In the genomic region with DNA sequence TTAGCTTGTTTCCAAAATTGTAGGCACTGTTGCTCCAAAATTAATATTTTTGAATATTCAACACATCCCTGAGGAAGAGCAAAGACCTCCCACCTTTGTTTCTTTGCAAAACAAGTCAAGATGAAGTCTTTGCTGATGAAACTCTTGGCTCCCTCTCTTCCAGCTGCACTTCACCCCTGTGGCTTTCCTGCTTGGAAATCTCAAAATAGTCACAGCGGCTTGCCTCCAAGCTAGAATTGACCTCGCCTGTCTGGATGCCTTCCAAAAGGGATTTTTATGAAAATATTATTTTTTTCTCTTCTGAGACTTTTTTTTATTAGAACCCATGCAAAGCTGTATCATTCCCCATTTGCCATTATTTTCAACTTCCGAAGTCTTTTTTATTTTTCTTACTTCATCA, we compare ENCODE assay signal across 1 cellular context.
TF ChIP-seq lines count a peak whose summit lies in the region.

No MANE protein-coding gene starts in this region.

TF ChIP-seq in SK-N-SH, 30 proteins besides CTCF, POLR2A, EP300 and RAD21 (continued from another document):
- TF ChIP-seq, protein P1, sequence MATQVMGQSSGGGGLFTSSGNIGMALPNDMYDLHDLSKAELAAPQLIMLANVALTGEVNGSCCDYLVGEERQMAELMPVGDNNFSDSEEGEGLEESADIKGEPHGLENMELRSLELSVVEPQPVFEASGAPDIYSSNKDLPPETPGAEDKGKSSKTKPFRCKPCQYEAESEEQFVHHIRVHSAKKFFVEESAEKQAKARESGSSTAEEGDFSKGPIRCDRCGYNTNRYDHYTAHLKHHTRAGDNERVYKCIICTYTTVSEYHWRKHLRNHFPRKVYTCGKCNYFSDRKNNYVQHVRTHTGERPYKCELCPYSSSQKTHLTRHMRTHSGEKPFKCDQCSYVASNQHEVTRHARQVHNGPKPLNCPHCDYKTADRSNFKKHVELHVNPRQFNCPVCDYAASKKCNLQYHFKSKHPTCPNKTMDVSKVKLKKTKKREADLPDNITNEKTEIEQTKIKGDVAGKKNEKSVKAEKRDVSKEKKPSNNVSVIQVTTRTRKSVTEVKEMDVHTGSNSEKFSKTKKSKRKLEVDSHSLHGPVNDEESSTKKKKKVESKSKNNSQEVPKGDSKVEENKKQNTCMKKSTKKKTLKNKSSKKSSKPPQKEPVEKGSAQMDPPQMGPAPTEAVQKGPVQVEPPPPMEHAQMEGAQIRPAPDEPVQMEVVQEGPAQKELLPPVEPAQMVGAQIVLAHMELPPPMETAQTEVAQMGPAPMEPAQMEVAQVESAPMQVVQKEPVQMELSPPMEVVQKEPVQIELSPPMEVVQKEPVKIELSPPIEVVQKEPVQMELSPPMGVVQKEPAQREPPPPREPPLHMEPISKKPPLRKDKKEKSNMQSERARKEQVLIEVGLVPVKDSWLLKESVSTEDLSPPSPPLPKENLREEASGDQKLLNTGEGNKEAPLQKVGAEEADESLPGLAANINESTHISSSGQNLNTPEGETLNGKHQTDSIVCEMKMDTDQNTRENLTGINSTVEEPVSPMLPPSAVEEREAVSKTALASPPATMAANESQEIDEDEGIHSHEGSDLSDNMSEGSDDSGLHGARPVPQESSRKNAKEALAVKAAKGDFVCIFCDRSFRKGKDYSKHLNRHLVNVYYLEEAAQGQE (IDR thresholded peaks at IDR 0.05; ENCODE audit: low read depth, low read length) = no peak
- TF ChIP-seq RXRA (IDR thresholded peaks at IDR 0.05; ENCODE audit: borderline replicate concordance, low read depth) (no peak), ELF1 (IDR thresholded peaks at IDR 0.05) (no peak), MXI1 (IDR thresholded peaks at IDR 0.05; ENCODE audit: low read depth, low read length) (no peak), TEAD4 (IDR thresholded peaks at IDR 0.05; ENCODE audit: borderline replicate concordance, insufficient read depth) (no peak)
